In the genomic region with DNA sequence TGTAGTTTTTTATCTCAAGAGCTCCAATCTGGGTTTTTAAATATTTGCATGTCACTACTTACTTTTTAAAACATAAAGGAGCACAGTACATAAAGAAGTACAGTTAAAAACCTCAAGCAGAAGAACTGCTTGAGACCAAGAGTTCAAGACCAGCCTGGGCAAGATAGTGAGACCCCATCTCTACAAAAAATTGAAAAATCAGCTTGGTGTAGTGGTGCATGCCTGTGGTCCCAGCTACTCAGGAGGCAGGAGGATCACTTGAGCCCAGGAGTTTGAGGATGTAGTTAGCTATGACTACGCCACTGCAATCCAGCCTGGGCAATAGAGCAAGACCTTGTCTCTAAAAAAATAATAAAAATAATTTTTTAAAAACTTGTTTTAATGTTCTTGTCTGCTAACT, we compare ENCODE assay signal across 25 cellular contexts.
"Had no signal": no experiment of that assay in that cellular context is flagged by ENCODE, and none has a peak within 500 bp of the region (broad histone marks: within the 10 kb centered on the region; RNA-seq: fewer than 3 reads in every experiment).

No MANE protein-coding gene starts in this region.

- H3K9me3 ChIP-seq: colonic mucosa, esophagus muscularis mucosa, esophagus squamous epithelium, gastrocnemius medialis, gastroesophageal sphincter, heart left ventricle, heart right ventricle had no signal

- H3K27ac ChIP-seq: colonic mucosa, coronary artery, epithelial cell of prostate, esophagus muscularis mucosa, esophagus squamous epithelium, foreskin keratinocyte, gastrocnemius medialis, gastroesophageal sphincter, heart left ventricle, heart right ventricle had no signal

- H3K27ac Mint-ChIP-seq: dendritic cell treated with granulocyte-macrophage colony-stimulating factor and Interleukin-4, amounts not matched to agents 40 ng/mL and 50 ng/mL, for 4 days; effector memory CD8-positive, alpha-beta T cell; endodermal cell had no signal

- H3K4me3 ChIP-seq: colonic mucosa, coronary artery, dorsolateral prefrontal cortex, esophagus muscularis mucosa, esophagus squamous epithelium, gastrocnemius medialis, gastroesophageal sphincter, heart left ventricle, heart right ventricle had no signal

- H3K9me3 Mint-ChIP-seq: dendritic cell treated with granulocyte-macrophage colony-stimulating factor and Interleukin-4, amounts not matched to agents 40 ng/mL and 50 ng/mL, for 4 days; effector memory CD8-positive, alpha-beta T cell; endodermal cell had no signal

- DNase-seq: colonic mucosa; cortex of kidney; dermis blood vessel endothelial cell; dorsolateral prefrontal cortex; effector CD4-positive, alpha-beta T cell; effector CD8-positive, alpha-beta T cell; effector memory CD4-positive, alpha-beta T cell; effector memory CD8-positive, alpha-beta T cell; endodermal cell; erythroblast; esophagus squamous epithelium; foreskin fibroblast; foreskin keratinocyte; foreskin melanocyte; gastrocnemius medialis; glutamatergic neuron; head of caudate nucleus; heart left ventricle; heart right ventricle had no signal

- H3K27me3 Mint-ChIP-seq: dendritic cell treated with granulocyte-macrophage colony-stimulating factor and Interleukin-4, amounts not matched to agents 40 ng/mL and 50 ng/mL, for 4 days; effector memory CD8-positive, alpha-beta T cell had no signal

- H3K4me1 ChIP-seq: colonic mucosa, esophagus muscularis mucosa, esophagus squamous epithelium, foreskin keratinocyte, gastrocnemius medialis, gastroesophageal sphincter, heart left ventricle, heart right ventricle had no signal

- H3K4me3 Mint-ChIP-seq: dendritic cell treated with granulocyte-macrophage colony-stimulating factor and Interleukin-4, amounts not matched to agents 40 ng/mL and 50 ng/mL, for 4 days; effector memory CD8-positive, alpha-beta T cell; endodermal cell had no signal

- ATAC-seq: effector memory CD8-positive, alpha-beta T cell; esophagus mucosa; foreskin keratinocyte; gastrocnemius medialis; gastroesophageal sphincter; heart left ventricle; heart right ventricle had no signal

- H3K36me3 ChIP-seq: colonic mucosa, esophagus muscularis mucosa, esophagus squamous epithelium, gastrocnemius medialis, gastroesophageal sphincter, heart left ventricle, heart right ventricle had no signal
